ENCODE assay signal across 29 cellular contexts in the genomic region with DNA sequence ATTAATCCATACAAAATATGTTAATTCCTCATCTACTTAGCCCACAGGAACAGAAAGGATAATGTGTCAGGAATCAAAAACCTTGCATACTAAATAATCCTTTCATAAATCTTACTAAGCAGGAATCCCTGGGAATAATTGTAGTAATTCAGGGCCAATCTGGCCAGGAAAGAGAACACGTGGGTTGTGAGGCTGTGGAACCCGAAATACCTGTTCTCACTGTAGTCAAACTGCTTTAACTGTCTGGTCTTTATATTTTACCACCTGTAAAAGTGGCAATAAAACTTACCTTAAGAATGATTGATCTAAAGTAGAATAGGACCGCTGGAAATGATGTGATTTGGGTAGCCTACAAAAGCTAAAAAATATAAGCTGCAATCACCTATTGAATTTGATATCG.
DNase-seq lines count a peak whose midpoint lies in the region; ATAC-seq and TF ChIP-seq lines count a peak whose summit lies in the region.
"Had no signal": no experiment of that assay in that cellular context is flagged by ENCODE, and none has a peak within 500 bp of the region (broad histone marks: within the 10 kb centered on the region; RNA-seq: fewer than 3 reads in every experiment).

No MANE protein-coding gene starts in this region.

- intact Hi-C loops in left colon (cut with DNase I, micrococcal nuclease): no loop called here

- POLR2A ChIA-PET in WTC11 (lab: Charles Lee): no interaction called here

- H3K4me3 ChIP-seq in LNCaP clone FGC (ENCODE audit: low read depth, low read length) (no peak overlapping the region), BE2C (ENCODE audit: low read depth, low read length) (no peak overlapping the region)
- H3K4me3 ChIP-seq: breast epithelium, HAP-1, left lung, right lobe of liver, spleen, stomach, vagina had no signal

- H3K9me3 Mint-ChIP-seq in WTC11: peaks cover 6% of the 10 kb centered on the region; the same call in 1 of the 2 replicates

- no peaks in the 10 kb centered on the region for H3K27me3 ChIP-seq in BE2C
- H3K27me3 ChIP-seq: breast epithelium, left lung, right lobe of liver, spleen, stomach, vagina had no signal

- ATAC-seq in WTC11: no peak
- peak; percentile 96 for ATAC-seq in left colon
- ATAC-seq: activated CD8-positive, alpha-beta T cell treated with anti-CD3 and anti-CD28 coated beads for 36 hours; CD8-positive, alpha-beta T cell; left lung; right lobe of liver had no signal

- DNase-seq in DMS53 (lab: John Stamatoyannopoulos, UW) (peak; percentile 90), LNCaP clone FGC (ENCODE audit: low read depth) (peak; percentile 91), WTC11 (ENCODE audit: low spot score) (no peak), left colon (peak; percentile 67), BE2C (no peak), NCI-H2171 treated with DMSO at 0.1 percent for 48 hours (lab: John Stamatoyannopoulos, UW) (no peak), putamen (ENCODE audit: low spot score) (no peak), ACHN (no peak)
- DNase-seq: activated CD8-positive, alpha-beta T cell treated with anti-CD3 and anti-CD28 coated beads for 36 hours; activated effector memory CD4-positive, alpha-beta T cell treated with Interleukin-2 at 50 U/mL for 16 hours; anterior cingulate cortex; CD8-positive, alpha-beta T cell; hippocampal formation; left lung; NCI-H146; NCI-H2171; NCI-H524 treated with DMSO at 0.1 percent for 48 hours; NK-92 treated with Interleukin-12 subunit alpha and Interleukin-12 subunit beta, amount 100 ng/mL, for 24 hours; posterior cingulate gyrus; right lobe of liver; Right ventricle myocardium superior; spleen; stomach; T-helper 2 cell had no signal

- CTCF ChIA-PET in WTC11 (lab: Charles Lee): no interaction called here

- in situ Hi-C loops in ACHN (cut with HindIII; ENCODE audit: low pct_ligation_motif_present, low pct_unique_long_range_greater_than_20kb, low sequenced_read_pairs): no loop called here

- 0 out of 2 replicates have a peak overlapping the region, but pooled peaks have one; percentile 5 for H3K27ac Mint-ChIP-seq in WTC11
- H3K27ac Mint-ChIP-seq: activated CD8-positive, alpha-beta T cell treated with anti-CD3 and anti-CD28 coated beads for 36 hours; activated naive CD8-positive, alpha-beta T cell; B cell; CD8-positive, alpha-beta T cell had no signal

- H3K36me3 Mint-ChIP-seq in WTC11: no peaks in the 10 kb centered on the region
- H3K36me3 Mint-ChIP-seq: activated naive CD8-positive, alpha-beta T cell; CD8-positive, alpha-beta T cell had no signal

- no peaks in the 10 kb centered on the region for H3K9me3 ChIP-seq in BE2C
- H3K9me3 ChIP-seq: breast epithelium, HAP-1, left lung, right lobe of liver, stomach, vagina had no signal

- no peaks in the 10 kb centered on the region for H3K4me1 ChIP-seq in BE2C
- H3K4me1 ChIP-seq: breast epithelium, left lung, right lobe of liver, spleen, stomach, vagina had no signal

- no peak overlapping the region for H3K4me3 Mint-ChIP-seq in WTC11
- H3K4me3 Mint-ChIP-seq: activated CD8-positive, alpha-beta T cell treated with anti-CD3 and anti-CD28 coated beads for 36 hours; activated naive CD8-positive, alpha-beta T cell; B cell; CD8-positive, alpha-beta T cell had no signal

- no peaks in the 10 kb centered on the region for H3K36me3 ChIP-seq in BE2C
- H3K36me3 ChIP-seq: breast epithelium, HAP-1, left lung, right lobe of liver, spleen, stomach, vagina had no signal

- no peak for TF ChIP-seq CTCF in LNCaP clone FGC (IDR thresholded peaks at IDR 0.05; ENCODE audit: control insufficient read depth, extremely low read depth, insufficient read depth)
- no peak for TF ChIP-seq CTCF in WTC11 (IDR thresholded peaks at IDR 0.05)
- no peak for TF ChIP-seq CTCF in BE2C (IDR thresholded peaks at IDR 0.05; ENCODE audit: low read depth, low read length)

- no peaks in the 10 kb centered on the region for H3K27me3 Mint-ChIP-seq in WTC11 (ENCODE audit: low read depth)
- H3K27me3 Mint-ChIP-seq: activated CD8-positive, alpha-beta T cell treated with anti-CD3 and anti-CD28 coated beads for 36 hours; activated naive CD8-positive, alpha-beta T cell; B cell had no signal

- peaks cover 62% of the 10 kb centered on the region for H3K4me1 Mint-ChIP-seq in WTC11
- H3K4me1 Mint-ChIP-seq: B cell had no signal

TF ChIP-seq in WTC11, 78 proteins besides CTCF, POLR2A, EP300 and RAD21:
- TF ChIP-seq ATF2 (CRISPR knock-in tag; IDR thresholded peaks at IDR 0.05; ENCODE audit: borderline replicate concordance, low read depth): no peak
- TF ChIP-seq IRF2 (CRISPR knock-in tag; IDR thresholded peaks at IDR 0.05; ENCODE audit: borderline replicate concordance, low read depth): no peak
- no peak for TF ChIP-seq ZNF671 (CRISPR knock-in tag; IDR thresholded peaks at IDR 0.05)
- no peak for TF ChIP-seq ZNF219 (CRISPR knock-in tag; IDR thresholded peaks at IDR 0.05; ENCODE audit: borderline replicate concordance)
- no peak for TF ChIP-seq FOXK1 (CRISPR knock-in tag; IDR thresholded peaks at IDR 0.05)
- no peak for TF ChIP-seq GTF2I (CRISPR knock-in tag; conservative IDR thresholded peaks at IDR 0.05)
- no peak for TF ChIP-seq CREB1 (CRISPR knock-in tag; IDR thresholded peaks at IDR 0.05)
- no peak for TF ChIP-seq FOXJ3 (CRISPR knock-in tag; IDR thresholded peaks at IDR 0.05; ENCODE audit: borderline replicate concordance)
- TF ChIP-seq ZNF317 (CRISPR knock-in tag; IDR thresholded peaks at IDR 0.05; ENCODE audit: borderline replicate concordance, low read depth): no peak
- TF ChIP-seq, protein P1, sequence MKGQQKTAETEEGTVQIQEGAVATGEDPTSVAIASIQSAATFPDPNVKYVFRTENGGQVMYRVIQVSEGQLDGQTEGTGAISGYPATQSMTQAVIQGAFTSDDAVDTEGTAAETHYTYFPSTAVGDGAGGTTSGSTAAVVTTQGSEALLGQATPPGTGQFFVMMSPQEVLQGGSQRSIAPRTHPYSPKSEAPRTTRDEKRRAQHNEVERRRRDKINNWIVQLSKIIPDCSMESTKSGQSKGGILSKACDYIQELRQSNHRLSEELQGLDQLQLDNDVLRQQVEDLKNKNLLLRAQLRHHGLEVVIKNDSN (CRISPR knock-in tag; IDR thresholded peaks at IDR 0.05): no peak
- TF ChIP-seq, protein P2, sequence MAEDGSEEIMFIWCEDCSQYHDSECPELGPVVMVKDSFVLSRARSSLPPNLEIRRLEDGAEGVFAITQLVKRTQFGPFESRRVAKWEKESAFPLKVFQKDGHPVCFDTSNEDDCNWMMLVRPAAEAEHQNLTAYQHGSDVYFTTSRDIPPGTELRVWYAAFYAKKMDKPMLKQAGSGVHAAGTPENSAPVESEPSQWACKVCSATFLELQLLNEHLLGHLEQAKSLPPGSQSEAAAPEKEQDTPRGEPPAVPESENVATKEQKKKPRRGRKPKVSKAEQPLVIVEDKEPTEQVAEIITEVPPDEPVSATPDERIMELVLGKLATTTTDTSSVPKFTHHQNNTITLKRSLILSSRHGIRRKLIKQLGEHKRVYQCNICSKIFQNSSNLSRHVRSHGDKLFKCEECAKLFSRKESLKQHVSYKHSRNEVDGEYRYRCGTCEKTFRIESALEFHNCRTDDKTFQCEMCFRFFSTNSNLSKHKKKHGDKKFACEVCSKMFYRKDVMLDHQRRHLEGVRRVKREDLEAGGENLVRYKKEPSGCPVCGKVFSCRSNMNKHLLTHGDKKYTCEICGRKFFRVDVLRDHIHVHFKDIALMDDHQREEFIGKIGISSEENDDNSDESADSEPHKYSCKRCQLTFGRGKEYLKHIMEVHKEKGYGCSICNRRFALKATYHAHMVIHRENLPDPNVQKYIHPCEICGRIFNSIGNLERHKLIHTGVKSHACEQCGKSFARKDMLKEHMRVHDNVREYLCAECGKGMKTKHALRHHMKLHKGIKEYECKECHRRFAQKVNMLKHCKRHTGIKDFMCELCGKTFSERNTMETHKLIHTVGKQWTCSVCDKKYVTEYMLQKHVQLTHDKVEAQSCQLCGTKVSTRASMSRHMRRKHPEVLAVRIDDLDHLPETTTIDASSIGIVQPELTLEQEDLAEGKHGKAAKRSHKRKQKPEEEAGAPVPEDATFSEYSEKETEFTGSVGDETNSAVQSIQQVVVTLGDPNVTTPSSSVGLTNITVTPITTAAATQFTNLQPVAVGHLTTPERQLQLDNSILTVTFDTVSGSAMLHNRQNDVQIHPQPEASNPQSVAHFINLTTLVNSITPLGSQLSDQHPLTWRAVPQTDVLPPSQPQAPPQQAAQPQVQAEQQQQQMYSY (CRISPR knock-in tag; IDR thresholded peaks at IDR 0.05): no peak
- no peak for TF ChIP-seq EMX1 (CRISPR knock-in tag; IDR thresholded peaks at IDR 0.05)
- TF ChIP-seq CBFB (CRISPR knock-in tag; IDR thresholded peaks at IDR 0.05; ENCODE audit: low read depth): no peak
- no peak for TF ChIP-seq ZNF138 (CRISPR knock-in tag; conservative IDR thresholded peaks at IDR 0.05)
- no peak for TF ChIP-seq JUN (CRISPR knock-in tag; IDR thresholded peaks at IDR 0.05)
TF ChIP-seq in WTC11: peak in this region for 0.

Comparison
In these comparisons a context has a peak if more than half of its experiments do, and no peak if none do; other contexts are left out.
1. DNase-seq: peak in DMS53 (single experiment), LNCaP clone FGC (single experiment) and left colon (2 of 2); none in WTC11 (single experiment), BE2C (single experiment), NCI-H2171 treated with DMSO at 0.1 percent for 48 hours (single experiment), putamen (single experiment) and ACHN (single experiment).